ENCODE assay signal across 8 cellular contexts in the genomic region with DNA sequence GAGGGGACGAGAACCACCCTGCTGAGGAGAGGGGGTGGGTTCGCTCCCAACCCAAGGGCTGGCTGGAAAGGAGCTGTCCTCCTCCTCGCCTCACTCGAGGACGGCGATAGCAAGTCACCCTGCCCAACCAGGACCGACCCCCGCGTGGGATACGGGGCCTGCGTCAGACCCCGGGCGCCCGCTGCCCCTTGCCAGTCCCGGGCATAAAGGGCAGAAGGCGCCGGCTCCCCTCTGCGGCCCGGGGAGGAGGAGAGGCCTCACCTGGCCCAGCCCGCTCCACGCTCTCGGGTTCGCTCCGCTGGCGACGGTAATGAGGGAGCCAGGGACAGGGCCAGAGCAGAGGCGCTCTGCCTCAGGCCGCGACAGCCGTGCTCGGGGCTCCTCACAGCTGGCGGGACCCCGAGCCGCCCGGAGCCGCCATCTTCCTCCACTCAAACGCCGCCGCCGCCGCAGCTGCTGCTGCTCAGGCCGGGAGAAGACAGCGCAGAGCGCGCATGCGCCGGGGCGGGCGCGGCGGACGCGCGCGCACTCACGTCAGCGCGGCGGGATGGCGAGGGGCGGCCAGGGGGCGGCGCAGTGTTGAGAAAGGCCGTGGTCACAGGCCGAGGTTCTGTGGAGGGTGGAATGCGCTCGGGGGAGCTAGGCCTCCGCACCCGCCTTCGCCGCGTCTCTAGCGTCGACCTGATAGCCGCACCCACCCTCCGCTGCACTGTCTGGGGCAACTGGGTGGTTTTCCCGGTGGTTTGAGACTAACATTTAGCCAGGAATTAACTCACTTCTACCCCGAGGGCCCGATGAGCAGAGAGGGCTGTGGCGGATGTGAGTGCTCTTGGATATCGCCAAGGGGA. TPM values are rescaled to one million over a fixed set of nuclear protein-coding genes. Genes with fewer than 3 reads are reported as not detected.
DNase-seq lines count a peak whose midpoint lies in the region; ATAC-seq and TF ChIP-seq lines count a peak whose summit lies in the region.

A gene (minus strand): TSS at position 487 of the 848 bp plus-strand sequence. CDS start 37,062 bp downstream, outside the sequence.

- no peaks in the 10 kb centered on the region for H3K9me3 ChIP-seq in liver (ENCODE audit: control insufficient read depth in 4 of 4, low read length in 3 of 4)

- peaks cover 4 to 26% (median 16%) of the 10 kb centered on the region in 4 donors for H3K4me1 ChIP-seq in liver (ENCODE audit: control insufficient read depth in 4 of 4, insufficient read depth in 4 of 4, low read length in 3 of 4)

- DNase-seq in CD1c-positive myeloid dendritic cell (ENCODE audit: extremely low spot score) (peak; percentile 97), NCI-H748 treated with DMSO at 0.1 percent for 48 hours (lab: John Stamatoyannopoulos, UW) (peak; percentile 55), dermis blood vessel endothelial cell (peak; percentile 96)
- peak; percentile 82 to 84 for DNase-seq in activated CD4-positive, alpha-beta T cell treated with anti-CD3 and anti-CD28 coated beads, Interleukin-2, amount 50 U/mL, for 24 hours (ENCODE audit: low read depth in 1 of 2, low spot score in 1 of 2)
- DNase-seq in stimulated activated CD4-positive, alpha-beta T cell treated with anti-CD3 and anti-CD28 coated beads, Interleukin-4, amount 100 ng/mL, for 24 hours = peak; percentile 90

- H3K27me3 ChIP-seq in liver (ENCODE audit: control insufficient read depth in 4 of 4, insufficient read depth in 4 of 4, low read length in 3 of 4) = no peaks in the 10 kb centered on the region

- ATAC-seq in GM19397 (IDR thresholded peaks at IDR 0.05; ENCODE audit: unreplicated experiment) = peak; percentile 91
- peak; percentile 94 for ATAC-seq in HG03565 (IDR thresholded peaks at IDR 0.05; ENCODE audit: unreplicated experiment)

- peak within 1 kb of the TSS; percentile 81 to 91 (median 89) for H3K4me3 ChIP-seq in liver (ENCODE audit: low read depth in 1 of 3, low read length in 3 of 3)

- peak within 1 kb of the TSS; percentile 94 to 96 for H3K27ac ChIP-seq in liver (ENCODE audit: low read depth in 1 of 2, low read length in 2 of 2)

- WGBS in liver = under 1% methylated on average over 81 of the region's 81 CpGs

- H3K9ac ChIP-seq in liver (ENCODE audit: low read depth in 1 of 2, low read length in 2 of 2) = peak within 1 kb of the TSS; percentile 91 to 97

- peak in 1 of 2 donors; percentile 26 for TF ChIP-seq RAD21 in liver (IDR thresholded peaks at IDR 0.05)

- peak; percentile 21 for TF ChIP-seq CTCF in liver (IDR thresholded peaks at IDR 0.05; ENCODE audit: low read depth, low read length, missing input control)

- no peaks in the 10 kb centered on the region for H3K36me3 ChIP-seq in liver (ENCODE audit: control insufficient read depth in 4 of 4, insufficient read depth in 3 of 4, low read depth in 1 of 4, low read length in 3 of 4)

TF ChIP-seq in liver, 16 proteins besides CTCF, POLR2A, EP300 and RAD21:
- TF ChIP-seq, protein P1, sequence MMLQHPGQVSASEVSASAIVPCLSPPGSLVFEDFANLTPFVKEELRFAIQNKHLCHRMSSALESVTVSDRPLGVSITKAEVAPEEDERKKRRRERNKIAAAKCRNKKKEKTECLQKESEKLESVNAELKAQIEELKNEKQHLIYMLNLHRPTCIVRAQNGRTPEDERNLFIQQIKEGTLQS (IDR thresholded peaks at IDR 0.05) = no peak
- TF ChIP-seq YY1 (IDR thresholded peaks at IDR 0.05) (peak; percentile 93), HNF4G (IDR thresholded peaks at IDR 0.05) (no peak), NR2F2 (IDR thresholded peaks at IDR 0.05) (no peak), SP1 (IDR thresholded peaks at IDR 0.05) (no peak), FOXA1 (IDR thresholded peaks at IDR 0.05) (no peak), GABPA (IDR thresholded peaks at IDR 0.05 in 1 of 2, conservative IDR thresholded peaks at IDR 0.05 in 1 of 2) (no peak), JUND (IDR thresholded peaks at IDR 0.05) (no peak), TAF1 (conservative IDR thresholded peaks at IDR 0.05) (no peak), EGR1 (IDR thresholded peaks at IDR 0.05; ENCODE audit: low read depth in 2 of 2) (no peak), RXRA (IDR thresholded peaks at IDR 0.05) (no peak), HNF4A (conservative IDR thresholded peaks at IDR 0.05) (no peak)
- TF ChIP-seq, protein P2, sequence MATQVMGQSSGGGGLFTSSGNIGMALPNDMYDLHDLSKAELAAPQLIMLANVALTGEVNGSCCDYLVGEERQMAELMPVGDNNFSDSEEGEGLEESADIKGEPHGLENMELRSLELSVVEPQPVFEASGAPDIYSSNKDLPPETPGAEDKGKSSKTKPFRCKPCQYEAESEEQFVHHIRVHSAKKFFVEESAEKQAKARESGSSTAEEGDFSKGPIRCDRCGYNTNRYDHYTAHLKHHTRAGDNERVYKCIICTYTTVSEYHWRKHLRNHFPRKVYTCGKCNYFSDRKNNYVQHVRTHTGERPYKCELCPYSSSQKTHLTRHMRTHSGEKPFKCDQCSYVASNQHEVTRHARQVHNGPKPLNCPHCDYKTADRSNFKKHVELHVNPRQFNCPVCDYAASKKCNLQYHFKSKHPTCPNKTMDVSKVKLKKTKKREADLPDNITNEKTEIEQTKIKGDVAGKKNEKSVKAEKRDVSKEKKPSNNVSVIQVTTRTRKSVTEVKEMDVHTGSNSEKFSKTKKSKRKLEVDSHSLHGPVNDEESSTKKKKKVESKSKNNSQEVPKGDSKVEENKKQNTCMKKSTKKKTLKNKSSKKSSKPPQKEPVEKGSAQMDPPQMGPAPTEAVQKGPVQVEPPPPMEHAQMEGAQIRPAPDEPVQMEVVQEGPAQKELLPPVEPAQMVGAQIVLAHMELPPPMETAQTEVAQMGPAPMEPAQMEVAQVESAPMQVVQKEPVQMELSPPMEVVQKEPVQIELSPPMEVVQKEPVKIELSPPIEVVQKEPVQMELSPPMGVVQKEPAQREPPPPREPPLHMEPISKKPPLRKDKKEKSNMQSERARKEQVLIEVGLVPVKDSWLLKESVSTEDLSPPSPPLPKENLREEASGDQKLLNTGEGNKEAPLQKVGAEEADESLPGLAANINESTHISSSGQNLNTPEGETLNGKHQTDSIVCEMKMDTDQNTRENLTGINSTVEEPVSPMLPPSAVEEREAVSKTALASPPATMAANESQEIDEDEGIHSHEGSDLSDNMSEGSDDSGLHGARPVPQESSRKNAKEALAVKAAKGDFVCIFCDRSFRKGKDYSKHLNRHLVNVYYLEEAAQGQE (IDR thresholded peaks at IDR 0.05) = peak; percentile 27
- TF ChIP-seq, protein P3, sequence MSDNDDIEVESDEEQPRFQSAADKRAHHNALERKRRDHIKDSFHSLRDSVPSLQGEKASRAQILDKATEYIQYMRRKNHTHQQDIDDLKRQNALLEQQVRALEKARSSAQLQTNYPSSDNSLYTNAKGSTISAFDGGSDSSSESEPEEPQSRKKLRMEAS (IDR thresholded peaks at IDR 0.05) = no peak

RNA-seq across cellular contexts. Expression of the gene that starts here (rescaled TPM):
- total RNA-seq in dermis blood vessel endothelial cell (14.0 and 15.8 TPM in 2 replicates), liver (1 to 10 TPM; 6.3 to 9.4 TPM)
- 1 to 10 TPM; 5.9 to 6.7 TPM for polyA plus RNA-seq in liver

Comparison
In these comparisons a context has a peak if more than half of its experiments do, and no peak if none do; other contexts are left out.
1. Peak in every context shown above with its lines: DNase-seq, ATAC-seq, H3K4me3 ChIP-seq and H3K27ac ChIP-seq.